In the genomic region with DNA sequence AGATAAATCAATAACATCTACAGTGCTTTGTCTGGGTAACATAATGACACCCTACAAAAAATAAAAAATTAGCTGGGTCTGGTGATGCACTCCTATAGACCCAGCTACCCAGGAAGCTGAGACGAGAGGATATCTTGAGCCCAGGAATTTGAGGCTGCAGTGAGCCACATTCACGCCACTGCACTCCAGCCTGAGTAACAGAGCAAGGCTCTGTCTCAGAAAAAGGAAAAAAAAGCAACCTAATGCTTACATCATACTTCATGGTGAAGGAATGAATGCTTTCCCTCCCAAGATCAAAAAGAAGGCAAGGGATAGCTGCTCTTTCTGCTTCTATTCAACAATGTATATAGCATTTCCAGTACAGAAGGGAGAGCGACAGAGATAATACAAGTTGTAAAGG, we compare ENCODE assay signal across 1 cellular context.
TF ChIP-seq lines count a peak whose summit lies in the region.

No MANE protein-coding gene starts in this region.

TF ChIP-seq in IMR-90, 13 proteins besides CTCF, POLR2A, EP300 and RAD21:
- TF ChIP-seq MAFK (IDR thresholded peaks at IDR 0.05; ENCODE audit: low read depth, low read length), result no peak
- no peak for TF ChIP-seq NFE2L2 (IDR thresholded peaks at IDR 0.05; ENCODE audit: low read depth, low read length)
- TF ChIP-seq CHD1 (IDR thresholded peaks at IDR 0.05; ENCODE audit: low read depth, low read length), result no peak
- TF ChIP-seq, protein P1, sequence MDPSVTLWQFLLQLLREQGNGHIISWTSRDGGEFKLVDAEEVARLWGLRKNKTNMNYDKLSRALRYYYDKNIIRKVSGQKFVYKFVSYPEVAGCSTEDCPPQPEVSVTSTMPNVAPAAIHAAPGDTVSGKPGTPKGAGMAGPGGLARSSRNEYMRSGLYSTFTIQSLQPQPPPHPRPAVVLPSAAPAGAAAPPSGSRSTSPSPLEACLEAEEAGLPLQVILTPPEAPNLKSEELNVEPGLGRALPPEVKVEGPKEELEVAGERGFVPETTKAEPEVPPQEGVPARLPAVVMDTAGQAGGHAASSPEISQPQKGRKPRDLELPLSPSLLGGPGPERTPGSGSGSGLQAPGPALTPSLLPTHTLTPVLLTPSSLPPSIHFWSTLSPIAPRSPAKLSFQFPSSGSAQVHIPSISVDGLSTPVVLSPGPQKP (IDR thresholded peaks at IDR 0.05; ENCODE audit: borderline replicate concordance, low read depth, low read length), result no peak
- TF ChIP-seq RCOR1 (IDR thresholded peaks at IDR 0.05; ENCODE audit: insufficient replicate concordance, low read length), result no peak
- no peak for TF ChIP-seq CEBPB (IDR thresholded peaks at IDR 0.05; ENCODE audit: low read depth, low read length)
- TF ChIP-seq SMC3 (IDR thresholded peaks at IDR 0.05; ENCODE audit: low read depth, low read length), result no peak
- TF ChIP-seq, protein P2, sequence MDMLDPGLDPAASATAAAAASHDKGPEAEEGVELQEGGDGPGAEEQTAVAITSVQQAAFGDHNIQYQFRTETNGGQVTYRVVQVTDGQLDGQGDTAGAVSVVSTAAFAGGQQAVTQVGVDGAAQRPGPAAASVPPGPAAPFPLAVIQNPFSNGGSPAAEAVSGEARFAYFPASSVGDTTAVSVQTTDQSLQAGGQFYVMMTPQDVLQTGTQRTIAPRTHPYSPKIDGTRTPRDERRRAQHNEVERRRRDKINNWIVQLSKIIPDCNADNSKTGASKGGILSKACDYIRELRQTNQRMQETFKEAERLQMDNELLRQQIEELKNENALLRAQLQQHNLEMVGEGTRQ (IDR thresholded peaks at IDR 0.05; ENCODE audit: low read depth, low read length), result no peak
- no peak for TF ChIP-seq BHLHE40 (IDR thresholded peaks at IDR 0.05; ENCODE audit: low read depth, low read length)
- TF ChIP-seq FOS (IDR thresholded peaks at IDR 0.05; ENCODE audit: low read depth, low read length), result no peak
- TF ChIP-seq RFX5 (IDR thresholded peaks at IDR 0.05; ENCODE audit: low read depth, low read length), result no peak
- TF ChIP-seq MXI1 (IDR thresholded peaks at IDR 0.05; ENCODE audit: borderline replicate concordance, low read depth, low read length), result no peak
- no peak for TF ChIP-seq MAZ (IDR thresholded peaks at IDR 0.05; ENCODE audit: borderline replicate concordance, low read depth, low read length)
